In genomic region chr10:118342638-118343020, GRCh38 we compare ENCODE assay signal across 8 cellular contexts. TPM values are rescaled to one million over a fixed set of nuclear protein-coding genes. Genes with fewer than 3 reads are reported as not detected.
DNase-seq lines count a peak whose midpoint lies in the region; ATAC-seq and TF ChIP-seq lines count a peak whose summit lies in the region.

No MANE protein-coding gene starts in this region.

- no peak for DNase-seq in activated naive CD4-positive, alpha-beta T cell treated with anti-CD3 and anti-CD28 coated beads, Interleukin-2, amount 50 U/mL, for 72 hours (ENCODE audit: low spot score in 2 of 2)
- DNase-seq in kidney epithelial cell (ENCODE audit: low read depth) (no peak), tibial artery (no peak), GF-D8 (lab: John Stamatoyannopoulos, UW) (no peak), C1 segment of cervical spinal cord (lab: John Stamatoyannopoulos, UW) (no peak), COLO668 (lab: John Stamatoyannopoulos, UW; ENCODE audit: unreplicated experiment) (no peak)

- peaks cover 0 to 6% of the 10 kb centered on the region in 2 donors for H3K36me3 Mint-ChIP-seq in activated naive CD4-positive, alpha-beta T cell treated with anti-CD3 and anti-CD28 coated beads, Interleukin-2, amount 50 U/mL, for 72 hours

- H3K9me3 ChIP-seq in tibial artery, result no peaks in the 10 kb centered on the region

- intact Hi-C loops in tibial artery (cut with DNase I; ENCODE audit: low total_unique reads), result loop anchor here (10.0 kb wide), 1 partner anchor 808 kb away; no protein-coding TSS in a partner anchor

- no peaks in the 10 kb centered on the region for H3K27me3 ChIP-seq in kidney epithelial cell (ENCODE audit: control insufficient read depth, insufficient read depth, low read length)
- no peaks in the 10 kb centered on the region for H3K27me3 ChIP-seq in tibial artery

- H3K4me3 ChIP-seq in GM08714 (ENCODE audit: low read length) (peak overlapping the region; percentile 97), kidney epithelial cell (ENCODE audit: low read depth, low read length) (peak overlapping the region; percentile 92), tibial artery (peak overlapping the region; percentile 79 to 82)

- peak overlapping the region; percentile 81 to 83 for H3K27ac ChIP-seq in tibial artery

- ATAC-seq in HG02943 (IDR thresholded peaks at IDR 0.05; ENCODE audit: low read depth, unreplicated experiment), result peak; percentile 7
- ATAC-seq in activated naive CD4-positive, alpha-beta T cell treated with anti-CD3 and anti-CD28 coated beads, Interleukin-2, amount 50 U/mL, for 72 hours, result no peak

- H3K27ac Mint-ChIP-seq in activated naive CD4-positive, alpha-beta T cell treated with anti-CD3 and anti-CD28 coated beads, Interleukin-2, amount 50 U/mL, for 72 hours, result peak overlapping the region; percentile 93 to 97

- no peaks in the 10 kb centered on the region for H3K9me3 Mint-ChIP-seq in activated naive CD4-positive, alpha-beta T cell treated with anti-CD3 and anti-CD28 coated beads, Interleukin-2, amount 50 U/mL, for 72 hours

- H3K36me3 ChIP-seq in kidney epithelial cell (ENCODE audit: control insufficient read depth, insufficient read depth, low read length) (no peaks in the 10 kb centered on the region), tibial artery (peaks cover 0 to 5% (median 0%) of the 10 kb centered on the region in 3 donors)

- TF ChIP-seq CTCF in kidney epithelial cell (IDR thresholded peaks at IDR 0.05; ENCODE audit: insufficient read depth, low read length, poor library complexity, severe bottlenecking) (no peak), tibial artery (IDR thresholded peaks at IDR 0.05) (no peak)

- H3K4me1 ChIP-seq in tibial artery, result peaks cover 0 to 33% (median 13%) of the 10 kb centered on the region in 4 donors

RNA-seq across cellular contexts. Expression of gene FAM204A, which starts 0.5 kb away (rescaled TPM):
- 10 to 100 TPM; 43.8 to 56.9 TPM for total RNA-seq in activated naive CD4-positive, alpha-beta T cell treated with anti-CD3 and anti-CD28 coated beads, Interleukin-2, amount 50 U/mL, for 72 hours
- 61.4 and 77.2 TPM in 2 replicates for total RNA-seq in kidney epithelial cell
